8 cellular contexts compared by ENCODE assay signal in the genomic region with DNA sequence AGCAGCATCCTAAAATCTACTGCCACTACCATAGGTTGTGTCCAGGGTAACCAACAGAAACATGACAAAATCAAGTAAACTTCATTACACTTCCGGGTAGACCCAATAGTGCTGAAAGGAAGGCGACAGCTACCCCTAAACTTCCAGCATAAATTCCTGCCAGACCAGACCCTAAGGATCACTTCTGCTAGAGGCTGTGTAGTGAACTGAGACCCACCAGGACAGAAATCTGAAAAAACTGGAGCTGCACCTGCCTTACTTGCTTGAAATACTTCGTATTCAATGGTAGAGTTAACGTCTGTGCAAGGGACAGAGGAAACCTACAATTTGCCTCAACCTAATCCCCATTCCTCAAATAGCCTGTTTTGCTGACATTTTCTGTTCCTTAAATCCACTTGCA. TPM values are rescaled to one million over a fixed set of nuclear protein-coding genes. Genes with fewer than 3 reads are reported as not detected.
DNase-seq lines count a peak whose midpoint lies in the region; ATAC-seq and TF ChIP-seq lines count a peak whose summit lies in the region.

No MANE protein-coding gene starts in this region.

- H3K4me3 ChIP-seq in GM06990 (replicated peaks; ENCODE audit: low read depth, low read length) (peak overlapping the region; percentile 81; the same call in 1 of the 2 replicates), Loucy (ENCODE audit: low read length, poor library complexity, severe bottlenecking) (peak overlapping the region; percentile 98), osteoblast (ENCODE audit: insufficient read depth, low read length) (peak overlapping the region; percentile 78)

- H4K20me1 ChIP-seq in Loucy (ENCODE audit: insufficient read depth, low read length, poor library complexity, severe bottlenecking) (peaks cover 70% of the 10 kb centered on the region), osteoblast (ENCODE audit: insufficient read depth, low read length) (peaks cover 4% of the 10 kb centered on the region)

- H3K4me1 ChIP-seq in Loucy (ENCODE audit: insufficient read depth, low read length, poor library complexity, severe bottlenecking) (peaks cover 71% of the 10 kb centered on the region), osteoblast (ENCODE audit: insufficient read depth, low read length) (peaks cover 46% of the 10 kb centered on the region)

- H2AFZ ChIP-seq in Loucy (ENCODE audit: low read length) = no peak overlapping the region
- no peak overlapping the region for H2AFZ ChIP-seq in osteoblast (ENCODE audit: low read length)

- H3K9me3 Mint-ChIP-seq in central memory CD8-positive, alpha-beta T cell = no peaks in the 10 kb centered on the region

- no peak for TF ChIP-seq CTCF in GM06990 (IDR thresholded peaks at IDR 0.05; ENCODE audit: insufficient read depth, low read length, poor library complexity, severe bottlenecking)
- TF ChIP-seq CTCF in Loucy (conservative IDR thresholded peaks at IDR 0.05; ENCODE audit: low read length) = no peak
- TF ChIP-seq CTCF in osteoblast (IDR thresholded peaks at IDR 0.05; ENCODE audit: extremely low read depth, low read depth, low read length) = no peak

- H3K9me3 ChIP-seq in Loucy (ENCODE audit: insufficient read depth, low read depth, low read length) = no peaks in the 10 kb centered on the region
- no peaks in the 10 kb centered on the region for H3K9me3 ChIP-seq in osteoblast (ENCODE audit: low read depth, low read length)

- peaks cover 92% of the 10 kb centered on the region for H3K79me2 ChIP-seq in Loucy (ENCODE audit: insufficient read depth, low read length)
- peaks cover 80% of the 10 kb centered on the region for H3K79me2 ChIP-seq in osteoblast (ENCODE audit: insufficient read depth, low read length)

- H3K9me2 ChIP-seq in Loucy (replicated peaks; ENCODE audit: low read depth, low read length) = no peaks in the 10 kb centered on the region

- no peak for DNase-seq in GM06990 (ENCODE audit: extremely low read depth, insufficient read length)
- no peak for DNase-seq in central memory CD8-positive, alpha-beta T cell (ENCODE audit: low spot score in 2 of 2)
- DNase-seq in osteoblast (ENCODE audit: insufficient read length, low spot score, missing footprints) = no peak
- DNase-seq in midbrain (lab: John Stamatoyannopoulos, UW) = no peak
- no peak for DNase-seq in epidermal melanocyte (ENCODE audit: insufficient read length, low spot score)
- no peak for DNase-seq in KBM-7
- no peak for DNase-seq in COR-L47 (lab: John Stamatoyannopoulos, UW)

- H3F3A ChIP-seq in Loucy (ENCODE audit: low read depth) = peaks cover 36% of the 10 kb centered on the region

- in situ Hi-C loops in KBM-7 (cut with MboI; ENCODE audit: low pct_unique_long_range_greater_than_20kb, low sequenced_read_pairs) = no loop called here

- H3K27ac ChIP-seq in osteoblast (ENCODE audit: low read depth, low read length) = peak overlapping the region; percentile 96

- peaks cover 26% of the 10 kb centered on the region for H3K36me3 Mint-ChIP-seq in central memory CD8-positive, alpha-beta T cell (ENCODE audit: insufficient read depth)

- H3K27ac Mint-ChIP-seq in central memory CD8-positive, alpha-beta T cell (ENCODE audit: low read depth) = peak overlapping the region; percentile 97

- H3K27me3 Mint-ChIP-seq in central memory CD8-positive, alpha-beta T cell = no peaks in the 10 kb centered on the region

- H3K4me3 Mint-ChIP-seq in central memory CD8-positive, alpha-beta T cell = peak overlapping the region; percentile 85

- H3K4me2 ChIP-seq in Loucy (ENCODE audit: low read depth, low read length, poor library complexity, severe bottlenecking) = peak overlapping the region; percentile 90
- H3K4me2 ChIP-seq in osteoblast (ENCODE audit: insufficient read depth, low read length) = peak overlapping the region; percentile 85

- H3K4me1 Mint-ChIP-seq in central memory CD8-positive, alpha-beta T cell = peaks cover 31% of the 10 kb centered on the region

- H3K36me3 ChIP-seq in GM06990 (ENCODE audit: control insufficient read depth, insufficient read depth, low read length) (no peaks in the 10 kb centered on the region; the same call in 1 of the 2 replicates), Loucy (ENCODE audit: insufficient read depth, low read length) (peaks cover 56% of the 10 kb centered on the region), osteoblast (ENCODE audit: insufficient read depth, low read length) (peaks cover 22% of the 10 kb centered on the region)

- peak overlapping the region; percentile 95 for H3K9ac ChIP-seq in Loucy (ENCODE audit: low read depth, low read length, poor library complexity, severe bottlenecking)

- no peak for ATAC-seq in central memory CD8-positive, alpha-beta T cell (replicated peaks; ENCODE audit: extremely low read depth, poor library complexity, severe bottlenecking)

- H3K27me3 ChIP-seq in GM06990 (replicated peaks; ENCODE audit: control insufficient read depth, insufficient read depth, low read length) (no peaks in the 10 kb centered on the region), Loucy (ENCODE audit: insufficient read depth, low read length, poor library complexity, severe bottlenecking) (no peaks in the 10 kb centered on the region), osteoblast (ENCODE audit: insufficient read depth, low read length) (no peaks in the 10 kb centered on the region)

RNA-seq across cellular contexts. Expression of a gene that starts 1.0 kb away (rescaled TPM):
- 30.6 and 30.8 TPM in 2 replicates for total RNA-seq in osteoblast

RNA-seq across cellular contexts. Expression of a gene that starts 6.3 kb away (rescaled TPM):
- 17.0 and 18.6 TPM in 2 replicates for total RNA-seq in osteoblast
